In the genomic region with DNA sequence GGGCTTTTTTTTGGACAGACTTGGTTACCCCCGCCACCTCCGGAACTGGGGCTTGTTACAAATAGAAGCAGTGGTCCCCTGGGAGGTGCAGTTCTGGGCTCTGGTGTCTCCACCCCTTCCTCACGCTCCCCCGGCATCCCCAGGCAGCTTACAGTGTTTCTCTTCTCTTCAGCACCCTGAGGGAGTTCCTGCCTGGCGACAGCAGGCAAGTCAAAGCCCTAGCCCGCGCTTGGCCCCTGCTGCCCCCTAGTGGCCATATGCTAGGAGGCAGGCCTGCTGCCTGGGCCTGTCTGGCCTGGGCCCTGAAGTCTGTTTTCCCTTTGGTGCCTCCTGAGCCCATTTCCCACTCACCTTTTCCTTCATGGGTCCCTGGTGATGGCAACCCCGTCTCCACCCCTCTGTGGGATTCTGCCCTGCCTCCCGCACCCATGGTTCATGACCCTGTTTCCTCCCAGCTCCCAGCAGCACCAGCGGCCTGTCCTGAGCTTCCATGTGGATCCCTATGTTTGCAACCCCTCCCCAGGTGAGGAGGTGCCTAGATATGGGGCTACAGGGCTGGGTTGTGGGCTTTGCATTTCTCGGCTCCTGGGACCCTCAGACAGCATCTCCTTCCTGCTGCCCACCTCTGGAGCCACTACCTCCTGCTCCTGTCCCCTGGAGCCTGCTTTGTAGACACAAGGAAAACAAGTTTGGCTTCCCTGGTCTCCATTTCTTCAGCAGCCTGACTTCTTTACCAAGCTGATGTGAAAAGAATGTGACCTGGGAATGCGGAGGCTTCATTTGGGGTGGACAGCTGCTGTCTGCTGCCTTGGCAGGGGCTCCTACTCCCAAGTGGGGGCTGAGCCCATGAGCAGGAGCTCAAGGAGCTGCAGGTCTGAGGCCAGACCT, we compare ENCODE assay signal across 7 cellular contexts. TPM values are rescaled to one million over a fixed set of nuclear protein-coding genes. Genes with fewer than 3 reads are reported as not detected.
DNase-seq lines count a peak whose midpoint lies in the region; ATAC-seq, FAIRE-seq and TF ChIP-seq lines count a peak whose summit lies in the region.

No MANE protein-coding gene starts in this region.

- peak overlapping the region; percentile 50 for H3K4me3 Mint-ChIP-seq in astrocyte (ENCODE audit: unreplicated experiment)

- H3K27ac Mint-ChIP-seq in astrocyte (ENCODE audit: unreplicated experiment), result peak overlapping the region; percentile 88

- H2AFZ ChIP-seq in astrocyte (ENCODE audit: low read depth, low read length), result no peak overlapping the region

- no peak for TF ChIP-seq POLR2A in gastrocnemius medialis (IDR thresholded peaks at IDR 0.05)

- ATAC-seq in HG02981 (IDR thresholded peaks at IDR 0.05; ENCODE audit: unreplicated experiment), result peak; percentile 61
- ATAC-seq in gastrocnemius medialis, result peak; percentile 87 to 91

- in situ Hi-C loops in gastrocnemius medialis (cut with MboI; ENCODE audit: low sequenced_read_pairs in 4 of 4), result no loop called here

- peaks cover 9% of the 10 kb centered on the region for H3K27me3 Mint-ChIP-seq in astrocyte (ENCODE audit: low read depth, unreplicated experiment)

- peaks cover 11% of the 10 kb centered on the region for H3K79me2 ChIP-seq in astrocyte (ENCODE audit: insufficient read depth, low read length)

- FAIRE-seq in GM18507 (lab: Jason Lieb, UNC) (peak; percentile 95), astrocyte (lab: Jason Lieb, UNC) (no peak)

- intact Hi-C loops in gastrocnemius medialis (cut with DNase I; ENCODE audit: low total_unique reads), result loop anchor here (10.0 kb wide), 1 partner anchor 399 kb away; no protein-coding TSS in a partner anchor

- H3K4me2 ChIP-seq in astrocyte (ENCODE audit: low read length), result no peak overlapping the region

- H3K27ac ChIP-seq in astrocyte (ENCODE audit: low read depth, low read length) (no peak overlapping the region), gastrocnemius medialis (peak overlapping the region; percentile 5 to 46 (median 26))

- H3K9me3 Mint-ChIP-seq in astrocyte (ENCODE audit: unreplicated experiment), result no peaks in the 10 kb centered on the region

- H3K4me1 Mint-ChIP-seq in astrocyte (ENCODE audit: low read depth, unreplicated experiment), result peaks cover 13% of the 10 kb centered on the region

- peaks cover 12% of the 10 kb centered on the region for H3K36me3 Mint-ChIP-seq in astrocyte (ENCODE audit: low read depth, unreplicated experiment)

- H3K27me3 ChIP-seq in astrocyte (ENCODE audit: insufficient read depth, low read length), result peaks cover 8% of the 10 kb centered on the region
- H3K27me3 ChIP-seq in gastrocnemius medialis, result peaks cover 12 to 19% (median 18%) of the 10 kb centered on the region in 3 donors

- TF ChIP-seq CTCF in astrocyte (IDR thresholded peaks at IDR 0.05; ENCODE audit: insufficient read depth, low read depth, low read length), result peak; percentile 92
- peak; percentile 82 to 99 (median 95) for TF ChIP-seq CTCF in gastrocnemius medialis (IDR thresholded peaks at IDR 0.05 in 4 of 5, conservative IDR thresholded peaks at IDR 0.05 in 1 of 5)

- H4K20me1 ChIP-seq in astrocyte (ENCODE audit: insufficient read depth, low read length), result peaks cover 65% of the 10 kb centered on the region

- H3K4me3 ChIP-seq in astrocyte (ENCODE audit: insufficient read depth, low read depth, low read length) (no peak overlapping the region), gastrocnemius medialis (no peak overlapping the region)

- H3K36me3 ChIP-seq in astrocyte (ENCODE audit: insufficient read depth, low read length) (peaks cover 38% of the 10 kb centered on the region), gastrocnemius medialis (peaks cover 3 to 45% of the 10 kb centered on the region in 2 donors)

- no peaks in the 10 kb centered on the region for H3K9me3 ChIP-seq in astrocyte (ENCODE audit: insufficient read depth, low read depth, low read length)
- H3K9me3 ChIP-seq in gastrocnemius medialis, result no peaks in the 10 kb centered on the region

- H3K4me1 ChIP-seq in astrocyte (ENCODE audit: insufficient read depth, low read length) (peaks cover 8% of the 10 kb centered on the region), gastrocnemius medialis (peaks cover 16 to 27% of the 10 kb centered on the region in 2 donors)

- H3K9ac ChIP-seq in astrocyte (ENCODE audit: low read length), result no peak overlapping the region

- DNase-seq in GM18507 (ENCODE audit: extremely low spot score, insufficient read length, low read depth), result peak; percentile 86
- peak; percentile 57 to 61 for DNase-seq in NCI-H1930 (lab: John Stamatoyannopoulos, UW)
- DNase-seq in T-helper 22 cell (ENCODE audit: low read depth), result peak; percentile 67
- DNase-seq in astrocyte (ENCODE audit: low read depth), result peak; percentile 58
- DNase-seq in iPS DF 19.7 (ENCODE audit: low read depth, low spot score), result peak; percentile 57
- peak; percentile 75 to 80 for DNase-seq in gastrocnemius medialis

RNA-seq across cellular contexts. Expression of gene SNX22, which starts 2.2 kb away (rescaled TPM):
- total RNA-seq in astrocyte (0.19 and 0.27 TPM in 2 replicates), gastrocnemius medialis (under 1 TPM in 2 of 4 donors, not detected in 2; 0.09 to 0.87 TPM)

RNA-seq across cellular contexts. Expression of gene PPIB, which starts 9.1 kb away (rescaled TPM):
- total RNA-seq in astrocyte (804 and 921 TPM in 2 replicates), gastrocnemius medialis (10 to 100 TPM; 26.8 to 78.5 (median 40.2) TPM)

RNA-seq across cellular contexts. Expression of gene SNX1, which starts 57.9 kb away (rescaled TPM):
- total RNA-seq in astrocyte (87.7 and 89.3 TPM in 2 replicates), gastrocnemius medialis (10 to 100 TPM; 26.7 to 39.3 (median 34.1) TPM)

Comparison
In these comparisons a context has a peak if more than half of its experiments do, and no peak if none do; other contexts are left out.
1. RNA of gene PPIB, which starts 9.1 kb away (total RNA-seq): 804 to 921 TPM in astrocyte; 26.8 to 78.5 TPM in gastrocnemius medialis; every median in the first group is over 10 times any median in the second.
2. Peak in every context shown above with its lines, with median percentiles within 50 percentile points of each other: DNase-seq.